In genomic region chr20:32945710-32946221, GRCh38 we compare ENCODE assay signal across 8 cellular contexts. TPM values are rescaled to one million over a fixed set of nuclear protein-coding genes. Genes with fewer than 3 reads are reported as not detected.
DNase-seq lines count a peak whose midpoint lies in the region; ATAC-seq and TF ChIP-seq lines count a peak whose summit lies in the region.

No MANE protein-coding gene starts in this region.

- 19 to 39% methylated on average over 2 to 4 of the region's 4 CpGs for WGBS in transverse colon (ENCODE audit: low coverage in 1 of 2), 2 donors

- no peak overlapping the region for H3K27ac ChIP-seq in transverse colon

- no peaks in the 10 kb centered on the region for H3K4me1 ChIP-seq in transverse colon

- no peak for TF ChIP-seq EP300 in transverse colon (IDR thresholded peaks at IDR 0.05; ENCODE audit: low read depth)

- in situ Hi-C loops in transverse colon (cut with MboI; ENCODE audit: low pct_ligation_motif_present in 1 of 4, low pct_unique_long_range_greater_than_20kb in 1 of 4, low sequenced_read_pairs in 3 of 4), result no loop called here

- H3K27ac Mint-ChIP-seq in T-helper 17 cell, result peak overlapping the region; percentile 94

- peaks cover 34% of the 10 kb centered on the region for H3K4me1 Mint-ChIP-seq in T-helper 17 cell

- H3K36me3 ChIP-seq in transverse colon, result no peaks in the 10 kb centered on the region

- no peaks in the 10 kb centered on the region for H3K9me3 ChIP-seq in T-helper 17 cell (ENCODE audit: control insufficient read depth, low read length, poor library complexity, severe bottlenecking)
- no peaks in the 10 kb centered on the region for H3K9me3 ChIP-seq in transverse colon

- intact Hi-C loops in transverse colon (cut with DNase I; ENCODE audit: low total_unique reads), result no loop called here

- TF ChIP-seq POLR2A in transverse colon (IDR thresholded peaks at IDR 0.05), result no peak

- no peaks in the 10 kb centered on the region for H3K27me3 Mint-ChIP-seq in T-helper 17 cell

- ATAC-seq in T-helper 17 cell, result peak; percentile 95
- no peak for ATAC-seq in HG03196 (IDR thresholded peaks at IDR 0.05; ENCODE audit: unreplicated experiment)
- no peak for ATAC-seq in HG03025 (IDR thresholded peaks at IDR 0.05; ENCODE audit: low FRiP score, unreplicated experiment)

- DNase-seq in DMS114 treated with DMSO at 0.1 percent for 48 hours (lab: John Stamatoyannopoulos, UW; ENCODE audit: unreplicated experiment), result peak; percentile 2
- peak; percentile 64 for DNase-seq in HuH-7 (ENCODE audit: low spot score)
- no peak for DNase-seq in T-helper 17 cell
- DNase-seq in fibroblast of the aortic adventitia (ENCODE audit: low read depth), result peak; percentile 38
- DNase-seq in transverse colon, result no peak
- DNase-seq in anterior cingulate cortex (lab: John Stamatoyannopoulos, UW), result no peak

- H3K4me3 Mint-ChIP-seq in T-helper 17 cell, result peak overlapping the region; percentile 70

- H3K36me3 Mint-ChIP-seq in T-helper 17 cell (ENCODE audit: low read depth), result no peaks in the 10 kb centered on the region

- peaks cover 8% of the 10 kb centered on the region for H3K27me3 ChIP-seq in transverse colon

- TF ChIP-seq CTCF in fibroblast of the aortic adventitia (IDR thresholded peaks at IDR 0.05; ENCODE audit: insufficient read depth, low read length) (peak; percentile 63), transverse colon (IDR thresholded peaks at IDR 0.05) (peak; percentile 15 to 28 (median 26))

- H3K4me3 ChIP-seq in fibroblast of the aortic adventitia (ENCODE audit: low read depth, low read length) (no peak overlapping the region), transverse colon (no peak overlapping the region)

RNA-seq across cellular contexts. Expression of gene SUN5, which starts 58.5 kb away (rescaled TPM):
- total RNA-seq in T-helper 17 cell (not detected), fibroblast of the aortic adventitia (ENCODE audit: low replicate concordance) (not detected in 2 replicates), transverse colon (not detected)

Comparison
In these comparisons a context has a peak if more than half of its experiments do, and no peak if none do; other contexts are left out.
1. DNase-seq: peak in DMS114 treated with DMSO at 0.1 percent for 48 hours (single experiment), HuH-7 (single experiment) and fibroblast of the aortic adventitia (single experiment); none in T-helper 17 cell (0 of 3), transverse colon (single experiment) and anterior cingulate cortex (0 of 58).